In the genomic region with DNA sequence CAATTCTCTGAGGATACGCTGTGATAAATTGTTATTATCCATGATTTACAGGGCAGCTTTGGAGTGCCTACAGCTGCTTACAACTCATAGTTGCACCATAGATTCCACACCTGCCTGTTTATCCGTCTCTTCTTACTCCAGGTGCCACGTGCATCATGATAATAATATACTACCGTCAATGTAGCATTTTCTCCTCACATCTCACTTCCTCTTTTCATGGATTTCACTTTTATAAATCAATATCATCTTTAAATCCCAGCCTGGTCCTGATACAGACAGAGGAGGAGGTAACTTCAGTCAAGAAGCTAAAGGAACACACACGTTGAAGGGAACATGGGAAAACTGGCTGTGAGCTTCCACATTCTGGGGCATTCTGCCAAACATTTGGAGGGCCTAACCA, we compare ENCODE assay signal across 23 cellular contexts. TPM values are rescaled to one million over a fixed set of nuclear protein-coding genes. Genes with fewer than 3 reads are reported as not detected.
A peak's percentile ranks its signal among the peaks of the same experiment; 100 is the strongest.
DNase-seq lines count a peak whose midpoint lies in the region; ATAC-seq and TF ChIP-seq lines count a peak whose summit lies in the region.
"Had no signal": no experiment of that assay in that cellular context is flagged by ENCODE, and none has a peak within 500 bp of the region (broad histone marks: within the 10 kb centered on the region; RNA-seq: fewer than 3 reads in every experiment).

No MANE protein-coding gene starts in this region.

- H3K36me3 ChIP-seq in OCI-LY3 (replicated peaks; ENCODE audit: low read depth, low read length), result no peaks in the 10 kb centered on the region
- H3K36me3 ChIP-seq in esophagus squamous epithelium, result no peaks in the 10 kb centered on the region
- H3K36me3 ChIP-seq in sigmoid colon, result no peaks in the 10 kb centered on the region
- H3K36me3 ChIP-seq: SJSA1 had no signal

- H3K4me3 ChIP-seq in OCI-LY3 (ENCODE audit: low read length) (no peak overlapping the region), esophagus squamous epithelium (no peak overlapping the region), sigmoid colon (no peak overlapping the region)
- H3K4me3 ChIP-seq: K562, PC-9, SJSA1 had no signal

- ATAC-seq in HG03108 (IDR thresholded peaks at IDR 0.05; ENCODE audit: unreplicated experiment), result no peak
- ATAC-seq: HCT116, K562 had no signal

- H3K9me3 ChIP-seq in OCI-LY3 (ENCODE audit: insufficient read depth, low read length) (no peaks in the 10 kb centered on the region), esophagus squamous epithelium (no peaks in the 10 kb centered on the region), sigmoid colon (no peaks in the 10 kb centered on the region)
- H3K9me3 ChIP-seq: SJSA1 had no signal

- TF ChIP-seq EP300 in sigmoid colon (IDR thresholded peaks at IDR 0.05), result no peak

- no peaks in the 10 kb centered on the region for H4K20me1 ChIP-seq in OCI-LY3 (ENCODE audit: insufficient read depth, low read length)

- no peak overlapping the region for H2AFZ ChIP-seq in OCI-LY3 (ENCODE audit: low read depth, low read length)
- H2AFZ ChIP-seq: PC-9 had no signal

- H3K4me1 ChIP-seq in OCI-LY3 (ENCODE audit: low read length) (peaks cover 26% of the 10 kb centered on the region), esophagus squamous epithelium (peaks cover 22 to 83% (median 34%) of the 10 kb centered on the region in 3 donors), sigmoid colon (peaks cover 0 to 20% (median 14%) of the 10 kb centered on the region in 4 donors)

- no peak for TF ChIP-seq POLR2A in esophagus squamous epithelium (IDR thresholded peaks at IDR 0.05)
- TF ChIP-seq POLR2A in sigmoid colon (IDR thresholded peaks at IDR 0.05), result no peak

- peak overlapping the region; percentile 12; the same call in 1 of the 2 replicates for H3K4me2 ChIP-seq in OCI-LY3 (ENCODE audit: low read length)
- H3K4me2 ChIP-seq: PC-9 had no signal

- H3K27me3 ChIP-seq in OCI-LY3 (ENCODE audit: low read depth, low read length) (0 out of 2 replicates have a peak, but pooled peaks cover 5% of the 10 kb centered on the region), esophagus squamous epithelium (peaks cover 0 to 11% (median 0%) of the 10 kb centered on the region in 4 donors), sigmoid colon (peaks cover 4 to 39% (median 6%) of the 10 kb centered on the region in 3 donors)
- H3K27me3 ChIP-seq: SJSA1 had no signal

- intact Hi-C loops in esophagus squamous epithelium (cut with DNase I) (no loop called here), sigmoid colon (cut with DNase I) (no loop called here)

- H3K9ac ChIP-seq in OCI-LY3 (ENCODE audit: low read length), result no peak overlapping the region

- WGBS in esophagus squamous epithelium, 2 donors, result 50 to 60% methylated on average over 5 of the region's 5 CpGs
- WGBS in sigmoid colon, 2 donors, result 52 to 56% methylated on average over 5 of the region's 5 CpGs

- TF ChIP-seq CTCF in OCI-LY3 (IDR thresholded peaks at IDR 0.05; ENCODE audit: low read depth, low read length) (no peak), esophagus squamous epithelium (IDR thresholded peaks at IDR 0.05) (no peak), sigmoid colon (IDR thresholded peaks at IDR 0.05) (no peak)

- H3K27ac ChIP-seq in OCI-LY3 (ENCODE audit: low read length) (no peak overlapping the region), esophagus squamous epithelium (peak overlapping the region in 3 of 4 donors; percentile 80 to 95 (median 91)), sigmoid colon (no peak overlapping the region)
- H3K27ac ChIP-seq: PC-9, SJSA1 had no signal

- DNase-seq in NOMO-1 treated with DMSO at 0.1 percent for 48 hours (lab: John Stamatoyannopoulos, UW; ENCODE audit: unreplicated experiment), result peak; percentile 26
- DNase-seq in NOMO-1 treated with dmso at 0.1 percent for 144 hours (lab: John Stamatoyannopoulos, UW; ENCODE audit: unreplicated experiment), result no peak
- no peak for DNase-seq in esophagus squamous epithelium (lab: John Stamatoyannopoulos, UW)
- peak; percentile 12 for DNase-seq in superior temporal gyrus (ENCODE audit: extremely low spot score)
- no peak for DNase-seq in sigmoid colon
- DNase-seq in C1 segment of cervical spinal cord (lab: John Stamatoyannopoulos, UW), result no peak
- DNase-seq: CD4-positive, CD25-positive, alpha-beta regulatory T cell; MV-4-11; NCI-H1105 treated with DMSO at 0.1 percent for 48 hours; NCI-H1694; NCI-H2081; NCI-H526; NCI-H82; PC-9; Right ventricle myocardium superior; T-helper 2 cell had no signal

- no peaks in the 10 kb centered on the region for H3K79me2 ChIP-seq in OCI-LY3 (ENCODE audit: low read length)

RNA-seq across cellular contexts. Expression of a gene that starts 2.5 kb away (rescaled TPM):
- total RNA-seq in esophagus squamous epithelium, result 10 to 100 TPM in 2 of 4 donors, 1 to 10 TPM in 2; 6.4 to 27.8 (median 11.5) TPM
- 1 to 10 TPM in 3 of 4 donors, not detected in 1; 1.4 to 6.7 (median 2.1) TPM for total RNA-seq in sigmoid colon
- 1 to 10 TPM in 1 of 3 donors, under 1 TPM in 1, not detected in 1; 0.60 to 3.2 TPM for polyA plus RNA-seq in sigmoid colon
- total RNA-seq: HT-29, K562, MCF 10A, PC-9 had no signal
- polyA plus RNA-seq: K562 had no signal

RNA-seq across cellular contexts. Expression of a gene that starts 47.0 kb away (rescaled TPM):
- total RNA-seq in esophagus squamous epithelium, result 10 to 100 TPM; 19.9 to 64.1 (median 28.8) TPM
- total RNA-seq in sigmoid colon, result 10 to 100 TPM; 23.1 to 35.7 (median 31.4) TPM
- polyA plus RNA-seq in sigmoid colon, result 100 to 1,000 TPM in 1 of 3 donors, 10 to 100 TPM in 2; 31.2 to 240 (median 37.6) TPM

Comparison
In these comparisons a context has a peak if more than half of its experiments do, and no peak if none do; other contexts are left out.
1. DNase-seq: peak in NOMO-1 treated with DMSO at 0.1 percent for 48 hours (single experiment) and superior temporal gyrus (single experiment); none in NOMO-1 treated with dmso at 0.1 percent for 144 hours (single experiment), esophagus squamous epithelium (single experiment), sigmoid colon (single experiment) and C1 segment of cervical spinal cord (0 of 14).
2. H3K27ac ChIP-seq: peak in esophagus squamous epithelium (3 of 4); none in OCI-LY3 (single experiment) and sigmoid colon (0 of 4).